Comparison of ENCODE assay signal across 8 cellular contexts in the genomic region with DNA sequence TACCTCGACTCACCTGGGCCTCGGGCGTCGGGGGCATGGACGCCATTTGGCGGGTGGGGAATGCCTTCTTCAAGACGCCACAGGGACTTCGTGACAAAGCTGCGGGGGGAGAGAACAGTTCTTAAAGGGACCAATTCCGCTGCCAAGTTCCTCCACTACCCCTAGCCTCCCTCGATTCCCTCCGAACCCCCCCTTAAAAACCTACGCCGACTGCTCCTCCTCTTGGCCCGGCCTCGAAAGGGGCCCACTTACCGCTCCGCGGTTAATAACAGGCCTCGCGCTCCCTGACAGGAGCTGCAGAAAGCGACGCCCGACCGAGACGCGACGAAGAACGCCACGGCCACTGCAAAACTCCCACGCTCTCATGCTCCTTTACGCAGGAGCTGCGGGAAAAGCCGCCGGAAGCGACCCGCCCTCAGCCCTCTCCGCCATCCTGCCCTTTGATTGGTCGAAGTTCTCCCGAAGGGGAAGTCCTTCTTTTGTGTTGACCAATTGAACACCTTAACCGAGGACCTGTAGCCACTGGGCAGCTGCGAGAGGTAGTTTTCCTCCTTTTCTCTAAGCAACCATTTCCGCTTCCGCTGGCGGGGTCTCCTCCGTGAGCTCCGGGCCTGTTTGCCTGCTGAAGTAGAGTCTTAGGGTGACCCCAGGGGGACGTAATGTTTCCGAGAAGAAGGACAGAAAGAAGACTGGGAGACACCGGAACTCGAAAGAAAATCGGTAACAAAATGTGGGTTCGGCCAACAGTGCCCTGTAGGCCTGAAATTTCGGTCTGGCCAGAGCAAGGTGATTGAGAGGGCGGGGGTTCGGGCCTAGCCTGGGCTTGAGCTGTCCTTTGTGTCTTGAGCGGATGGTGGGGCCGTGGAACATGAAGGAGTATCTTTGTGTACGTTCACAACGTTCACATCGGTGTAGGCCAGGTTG. TPM values are rescaled to one million over a fixed set of nuclear protein-coding genes. Genes with fewer than 3 reads are reported as not detected.
DNase-seq lines count a peak whose midpoint lies in the region; ATAC-seq, FAIRE-seq and TF ChIP-seq lines count a peak whose summit lies in the region.

Gene NAA60, plus strand, starts transcription at position 573 of the 924 bp plus-strand sequence. CDS start 32,548 bp downstream, outside the sequence.
Gene ZNF597, minus strand, starts transcription at position 397 of the 924 bp plus-strand sequence. Its CDS starts 351 bp downstream, at position 46.

- peak within 1 kb of the TSS; percentile 75 for H2AFZ ChIP-seq in MM.1S (ENCODE audit: low read length)

- H3K4me3 Mint-ChIP-seq in activated naive CD8-positive, alpha-beta T cell treated with anti-CD3 and anti-CD28 coated beads, Interleukin-2, amount 50 U/mL, for 24 hours: peak within 1 kb of the TSS; percentile 92

- H3F3A ChIP-seq in MM.1S (ENCODE audit: insufficient read depth, low read length): no peaks in the 10 kb centered on the region

- H3K4me3 ChIP-seq in MM.1S (ENCODE audit: low read length) (peak within 1 kb of the TSS; percentile 74), cardiac muscle cell (peak within 1 kb of the TSS; percentile 93), pancreas (peak within 1 kb of the TSS; percentile 30 to 50 (median 46)), transverse colon (peak within 1 kb of the TSS; percentile 45 to 60 (median 55))

- H3K4me1 Mint-ChIP-seq in activated naive CD8-positive, alpha-beta T cell treated with anti-CD3 and anti-CD28 coated beads, Interleukin-2, amount 50 U/mL, for 24 hours: peaks cover 30% of the 10 kb centered on the region

- H3K4me1 ChIP-seq in MM.1S (ENCODE audit: low read length): no peaks in the 10 kb centered on the region
- H3K4me1 ChIP-seq in cardiac muscle cell (ENCODE audit: low read depth): peaks cover 7% of the 10 kb centered on the region
- H3K4me1 ChIP-seq in pancreas: no peaks in the 10 kb centered on the region
- peaks cover 0 to 14% (median 4%) of the 10 kb centered on the region in 4 donors for H3K4me1 ChIP-seq in transverse colon

- peak; percentile 95 for ATAC-seq in activated naive CD8-positive, alpha-beta T cell treated with anti-CD3 and anti-CD28 coated beads, Interleukin-2, amount 50 U/mL, for 24 hours
- peak; percentile 99 to 100 (median 100) for ATAC-seq in pancreas

- H3K9me3 Mint-ChIP-seq in activated naive CD8-positive, alpha-beta T cell treated with anti-CD3 and anti-CD28 coated beads, Interleukin-2, amount 50 U/mL, for 24 hours: peaks cover 12% of the 10 kb centered on the region

- no peak for TF ChIP-seq EP300 in transverse colon (IDR thresholded peaks at IDR 0.05; ENCODE audit: low read depth)

- H4K20me1 ChIP-seq in MM.1S (ENCODE audit: insufficient read depth, low read length): no peaks in the 10 kb centered on the region

- H3K27me3 Mint-ChIP-seq in activated naive CD8-positive, alpha-beta T cell treated with anti-CD3 and anti-CD28 coated beads, Interleukin-2, amount 50 U/mL, for 24 hours: no peaks in the 10 kb centered on the region

- H3K27me3 ChIP-seq in MM.1S (replicated peaks; ENCODE audit: insufficient read depth, low read length): no peaks in the 10 kb centered on the region
- no peaks in the 10 kb centered on the region for H3K27me3 ChIP-seq in cardiac muscle cell
- no peaks in the 10 kb centered on the region for H3K27me3 ChIP-seq in pancreas
- H3K27me3 ChIP-seq in transverse colon: no peaks in the 10 kb centered on the region

- peaks cover 21% of the 10 kb centered on the region for H3K79me2 ChIP-seq in MM.1S (ENCODE audit: low read length)

- in situ Hi-C loops in transverse colon (cut with MboI; ENCODE audit: low pct_ligation_motif_present in 1 of 4, low pct_unique_long_range_greater_than_20kb in 1 of 4, low sequenced_read_pairs in 3 of 4): no loop called here

- DNase-seq in EH (ENCODE audit: low read depth): peak; percentile 95
- peak; percentile 82 for DNase-seq in H4 (ENCODE audit: low spot score)
- peak; percentile 89 for DNase-seq in MM.1S
- DNase-seq in SKM-1 treated with dmso at 0.1 percent for 144 hours (lab: John Stamatoyannopoulos, UW; ENCODE audit: unreplicated experiment): peak; percentile 86
- DNase-seq in activated naive CD8-positive, alpha-beta T cell treated with anti-CD3 and anti-CD28 coated beads, Interleukin-2, amount 50 U/mL, for 24 hours: peak; percentile 75
- DNase-seq in cardiac muscle cell (ENCODE audit: low read depth in 1 of 2, low spot score in 1 of 2): peak; percentile 93 to 97
- peak; percentile 70 to 88 (median 83) for DNase-seq in pancreas
- DNase-seq in transverse colon: peak; percentile 85

- peak within 1 kb of the TSS; percentile 97 for H3K27ac Mint-ChIP-seq in activated naive CD8-positive, alpha-beta T cell treated with anti-CD3 and anti-CD28 coated beads, Interleukin-2, amount 50 U/mL, for 24 hours

- no peaks in the 10 kb centered on the region for H3K9me2 ChIP-seq in MM.1S (replicated peaks; ENCODE audit: insufficient read depth, low read length)

- H3K9me3 ChIP-seq in MM.1S (replicated peaks; ENCODE audit: insufficient read depth, low read length): no peaks in the 10 kb centered on the region
- no peaks in the 10 kb centered on the region for H3K9me3 ChIP-seq in cardiac muscle cell (ENCODE audit: low read depth)
- no peaks in the 10 kb centered on the region for H3K9me3 ChIP-seq in pancreas
- peaks cover 0 to 8% of the 10 kb centered on the region in 2 donors for H3K9me3 ChIP-seq in transverse colon

- WGBS in pancreas, 2 donors: 40 to 44% methylated on average over 61 of the region's 61 CpGs
- WGBS in transverse colon (ENCODE audit: low coverage in 1 of 2), 2 donors: 62% methylated on average over 61 of the region's 61 CpGs; no CpG with 5 or more reads in 1 of the 2 donors

- peaks cover 26% of the 10 kb centered on the region for H3K36me3 Mint-ChIP-seq in activated naive CD8-positive, alpha-beta T cell treated with anti-CD3 and anti-CD28 coated beads, Interleukin-2, amount 50 U/mL, for 24 hours (ENCODE audit: low read depth)

- peak within 1 kb of the TSS; percentile 29; the same call in 1 of the 2 replicates for H3K27ac ChIP-seq in MM.1S (ENCODE audit: low read length)
- H3K27ac ChIP-seq in cardiac muscle cell: peak within 1 kb of the TSS; percentile 96
- H3K27ac ChIP-seq in pancreas: peak within 1 kb of the TSS in 2 of 4 donors; percentile 56 to 68
- peak within 1 kb of the TSS; percentile 68 to 87 (median 86) for H3K27ac ChIP-seq in transverse colon

- H3K36me3 ChIP-seq in MM.1S (replicated peaks; ENCODE audit: insufficient read depth, low read length) (no peaks in the 10 kb centered on the region), cardiac muscle cell (peaks cover 7% of the 10 kb centered on the region), pancreas (no peaks in the 10 kb centered on the region), transverse colon (no peaks in the 10 kb centered on the region)

- intact Hi-C loops in pancreas (cut with DNase I) (no loop called here), transverse colon (cut with DNase I; ENCODE audit: low total_unique reads) (no loop called here)

- TF ChIP-seq CTCF in MM.1S (IDR thresholded peaks at IDR 0.05; ENCODE audit: low read length) (no peak), cardiac muscle cell (IDR thresholded peaks at IDR 0.05; ENCODE audit: low read depth, low read length) (no peak), pancreas (IDR thresholded peaks at IDR 0.05) (no peak), transverse colon (IDR thresholded peaks at IDR 0.05) (no peak)

- peak within 1 kb of the TSS; percentile 71 for H3K9ac ChIP-seq in MM.1S (ENCODE audit: low read length)

- peak within 1 kb of the TSS; percentile 58 for H3K4me2 ChIP-seq in MM.1S (ENCODE audit: low read depth, low read length)

- no peak for FAIRE-seq in pancreas (lab: Jason Lieb, UNC)

- peak; percentile 41 for TF ChIP-seq POLR2A in transverse colon (IDR thresholded peaks at IDR 0.05)

RNA-seq across cellular contexts. Expression of gene NAA60, which starts in this region (rescaled TPM):
- total RNA-seq in H4 (2014; rRNA removed; shearing (Covaris generic)): 2.7 and 8.7 TPM in 2 replicates
- total RNA-seq in cardiac muscle cell (43.9 and 50.7 TPM in 2 replicates), pancreas (10 to 100 TPM; 22.8 to 32.4 (median 24.9) TPM), transverse colon (100 to 1,000 TPM in 1 of 4 donors, 10 to 100 TPM in 3; 57.3 to 247 (median 72.9) TPM)
- polyA plus RNA-seq in cardiac muscle cell (77.0 and 83.0 TPM in 2 replicates), pancreas (10 to 100 TPM; 39.3 to 41.4 TPM)

RNA-seq across cellular contexts. Expression of gene ZNF597, which starts in this region (rescaled TPM):
- total RNA-seq in H4 (2014; rRNA removed; shearing (Covaris generic)): 0.90 and 1.1 TPM in 2 replicates
- total RNA-seq in cardiac muscle cell (1.2 and 2.1 TPM in 2 replicates), pancreas (1 to 10 TPM in 3 of 6 donors, under 1 TPM in 3; 0.79 to 1.6 (median 0.99) TPM), transverse colon (1 to 10 TPM in 2 of 4 donors, under 1 TPM in 2; 0.37 to 2.4 (median 0.91) TPM)
- polyA plus RNA-seq in cardiac muscle cell (0.56 and 2.5 TPM in 2 replicates), pancreas (1 to 10 TPM in 1 of 2 donors, under 1 TPM in 1; 0.53 to 1.0 TPM)
